ENCODE assay signal across 19 cellular contexts in the genomic region with DNA sequence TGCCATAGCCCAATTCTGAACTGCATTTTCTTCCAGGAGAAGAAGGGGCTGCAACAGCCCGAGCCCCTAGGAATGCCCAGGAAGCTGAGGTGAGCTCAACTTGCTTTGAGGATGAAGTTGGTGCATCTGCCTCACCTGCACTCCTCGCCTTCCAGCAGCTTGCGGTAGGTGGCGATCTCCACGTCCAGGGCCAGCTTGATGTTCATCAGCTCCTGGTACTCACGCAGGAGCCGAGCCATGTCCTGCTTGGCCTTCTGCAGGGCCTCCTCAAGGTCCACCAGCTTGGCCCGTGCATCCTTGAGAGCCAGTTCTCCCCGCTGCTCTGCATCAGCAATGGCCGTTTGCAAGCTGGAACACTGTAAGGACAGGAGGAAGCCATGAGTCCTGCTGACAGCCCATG. TPM values are rescaled to one million over a fixed set of nuclear protein-coding genes. Genes with fewer than 3 reads are reported as not detected.
"Had no signal": no experiment of that assay in that cellular context is flagged by ENCODE, and none has a peak within 500 bp of the region (broad histone marks: within the 10 kb centered on the region; RNA-seq: fewer than 3 reads in every experiment).

No MANE protein-coding gene starts in this region.

- H3K4me3 ChIP-seq: ascending aorta, breast epithelium, left lung, neural progenitor cell, pancreas, tibial artery had no signal

- DNase-seq: activated CD4-positive, alpha-beta T cell treated with anti-CD3 and anti-CD28 coated beads, Interleukin-2, amount 50 U/mL, for 1 hour; activated CD8-positive, alpha-beta memory T cell treated with anti-CD3 and anti-CD28 coated beads for 24 hours; activated naive CD4-positive, alpha-beta T cell; cerebellar nuclear complex; effector CD8-positive, alpha-beta T cell; foreskin keratinocyte; glutamatergic neuron; hypothalamus; kidney; mammary epithelial cell; pancreas; stimulated activated CD4-positive, alpha-beta T cell treated with anti-CD3 and anti-CD28 coated beads, Interleukin-2, amount 100 ng/mL, for 48 hours had no signal

- H3K4me1 ChIP-seq: ascending aorta, breast epithelium, left lung, pancreas had no signal

- H3K36me3 ChIP-seq: ascending aorta, breast epithelium, left lung, neural progenitor cell, pancreas, tibial artery had no signal

- H3K4me1 Mint-ChIP-seq: neural progenitor cell; stimulated activated memory B cell treated with anti-CD40 and anti-IgM and Interleukin-4, amounts not matched to agents 10 μg/mL and 1 μg/mL and 100 μg/mL, for 72 hours had no signal

- H3K9me3 ChIP-seq: ascending aorta, breast epithelium, left lung, pancreas, tibial artery had no signal

- H2AFZ ChIP-seq: neural progenitor cell had no signal

- H3K4me3 Mint-ChIP-seq: neural progenitor cell; stimulated activated memory B cell treated with anti-CD40 and anti-IgM and Interleukin-4, amounts not matched to agents 10 μg/mL and 1 μg/mL and 100 μg/mL, for 72 hours had no signal

- H3K9me3 Mint-ChIP-seq: neural progenitor cell; stimulated activated memory B cell treated with anti-CD40 and anti-IgM and Interleukin-4, amounts not matched to agents 10 μg/mL and 1 μg/mL and 100 μg/mL, for 72 hours had no signal

- H3K27ac Mint-ChIP-seq: neural progenitor cell; stimulated activated memory B cell treated with anti-CD40 and anti-IgM and Interleukin-4, amounts not matched to agents 10 μg/mL and 1 μg/mL and 100 μg/mL, for 72 hours had no signal

- H3K27ac ChIP-seq: ascending aorta, breast epithelium, left lung, neural progenitor cell, pancreas, tibial artery had no signal

- H3K36me3 Mint-ChIP-seq: neural progenitor cell; stimulated activated memory B cell treated with anti-CD40 and anti-IgM and Interleukin-4, amounts not matched to agents 10 μg/mL and 1 μg/mL and 100 μg/mL, for 72 hours had no signal

- H3K27me3 ChIP-seq: ascending aorta, breast epithelium, foreskin keratinocyte, neural progenitor cell, pancreas had no signal

- ATAC-seq: foreskin keratinocyte; left lung; pancreas; stimulated activated memory B cell treated with anti-CD40 and anti-IgM and Interleukin-4, amounts not matched to agents 10 μg/mL and 1 μg/mL and 100 μg/mL, for 72 hours had no signal

- H3K4me2 ChIP-seq: neural progenitor cell had no signal

- H3K9ac ChIP-seq: neural progenitor cell had no signal

RNA-seq across cellular contexts. Expression of gene KRT75, which starts 6.0 kb away (rescaled TPM):
- total RNA-seq: ascending aorta, breast epithelium, kidney, left lung, pancreas, subcutaneous adipose tissue had no signal

RNA-seq across cellular contexts. Expression of gene KRT82, which starts 22.0 kb away (rescaled TPM):
- total RNA-seq: ascending aorta, breast epithelium, foreskin keratinocyte, kidney, left lung, mammary epithelial cell, pancreas, subcutaneous adipose tissue had no signal

RNA-seq across cellular contexts. Expression of gene KRT6B, which starts 23.8 kb away (rescaled TPM):
- total RNA-seq: kidney, left lung, subcutaneous adipose tissue had no signal

RNA-seq across cellular contexts. Expression of gene KRT84, which starts 42.7 kb away (rescaled TPM):
- total RNA-seq: ascending aorta, breast epithelium, foreskin keratinocyte, kidney, left lung, pancreas, subcutaneous adipose tissue had no signal

RNA-seq across cellular contexts. Expression of gene KRT6C, which starts 45.5 kb away (rescaled TPM):
- total RNA-seq: ascending aorta, breast epithelium, kidney, left lung, pancreas, subcutaneous adipose tissue had no signal
